20 cellular contexts compared by ENCODE assay signal in the genomic region with DNA sequence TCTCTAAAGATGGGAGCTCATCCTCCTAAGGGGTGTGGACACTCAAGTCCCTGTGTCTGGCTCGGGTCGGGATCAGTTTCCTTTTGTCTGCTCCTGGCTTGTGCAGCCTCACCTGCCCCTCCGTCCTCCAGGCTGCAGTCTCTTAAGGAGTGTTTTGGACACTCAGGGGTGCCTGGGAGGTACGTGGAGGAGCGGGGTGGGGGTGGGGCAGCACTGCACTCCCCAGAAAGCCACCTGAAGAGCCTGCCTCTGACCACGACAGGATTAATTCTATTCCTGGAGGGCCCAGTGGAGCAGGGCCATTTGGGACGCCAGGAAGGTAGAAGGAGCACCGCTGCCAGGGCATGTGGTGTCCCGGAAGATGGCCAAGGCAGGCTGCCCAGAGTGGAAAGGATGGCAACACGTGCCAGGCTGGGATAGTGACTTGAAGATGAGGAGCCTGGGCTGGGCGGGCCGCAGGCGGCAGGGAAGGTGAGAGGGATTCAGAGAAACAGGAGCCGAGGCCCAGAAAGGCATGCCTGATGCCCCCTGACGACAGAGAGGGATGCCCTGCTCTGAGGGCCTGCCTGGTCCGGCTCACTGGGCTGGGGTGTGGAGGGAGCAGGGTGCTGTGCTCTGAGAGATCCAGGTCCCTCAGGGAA. TPM values are rescaled to one million over a fixed set of nuclear protein-coding genes. Genes with fewer than 3 reads are reported as not detected.
DNase-seq lines count a peak whose midpoint lies in the region; ATAC-seq and TF ChIP-seq lines count a peak whose summit lies in the region.
"Had no signal": no experiment of that assay in that cellular context is flagged by ENCODE, and none has a peak within 500 bp of the region (broad histone marks: within the 10 kb centered on the region; RNA-seq: fewer than 3 reads in every experiment).

No MANE protein-coding gene starts in this region.

- H3K36me3 ChIP-seq in mammary epithelial cell (ENCODE audit: insufficient read depth, low read length): no peaks in the 10 kb centered on the region
- H3K36me3 ChIP-seq in mucosa of descending colon (ENCODE audit: low read depth): no peaks in the 10 kb centered on the region
- H3K36me3 ChIP-seq: pancreas had no signal

- H3K27ac ChIP-seq in mammary epithelial cell (ENCODE audit: insufficient read depth, low read depth, low read length) (no peak overlapping the region), dorsolateral prefrontal cortex (no peak overlapping the region)
- H3K27ac ChIP-seq: pancreas had no signal

- no peak for ATAC-seq in mucosa of descending colon
- ATAC-seq in activated CD8-positive, alpha-beta T cell treated with anti-CD3 and anti-CD28 coated beads for 36 hours: no peak
- no peak for ATAC-seq in GM18861 (IDR thresholded peaks at IDR 0.05; ENCODE audit: unreplicated experiment)
- no peak for ATAC-seq in GM19395 (IDR thresholded peaks at IDR 0.05; ENCODE audit: unreplicated experiment)
- ATAC-seq: A549; effector memory CD8-positive, alpha-beta T cell; K562; pancreas; stimulated activated naive B cell treated with anti-CD40 and anti-IgM and Interleukin-4, amounts not matched to agents 10 μg/mL and 1 μg/mL and 100 μg/mL, for 72 hours had no signal

- H3K4me3 ChIP-seq in mammary epithelial cell (replicated peaks in 1 of 3; ENCODE audit: insufficient read depth in 1 of 3, low read depth in 2 of 3, low read length in 3 of 3) (no peak overlapping the region), dorsolateral prefrontal cortex (no peak overlapping the region), mucosa of descending colon (no peak overlapping the region)
- H3K4me3 ChIP-seq: A549, K562, pancreas had no signal

- H3K4me3 Mint-ChIP-seq in MCF 10A (ENCODE audit: unreplicated experiment): no peak overlapping the region
- no peak overlapping the region for H3K4me3 Mint-ChIP-seq in activated CD8-positive, alpha-beta T cell treated with anti-CD3 and anti-CD28 coated beads for 36 hours
- H3K4me3 Mint-ChIP-seq: activated naive CD8-positive, alpha-beta T cell; CD4-positive, alpha-beta T cell; stimulated activated naive B cell treated with anti-CD40 and anti-IgM and Interleukin-4, amounts not matched to agents 10 μg/mL and 1 μg/mL and 100 μg/mL, for 72 hours; type B pancreatic cell had no signal

- dilution Hi-C loops in mammary epithelial cell (cut with HindIII; ENCODE audit: low sequenced_read_pairs): no loop called here

- no peaks in the 10 kb centered on the region for H3K79me2 ChIP-seq in mammary epithelial cell (ENCODE audit: insufficient read depth, low read length)

- intact Hi-C loops in mammary epithelial cell (cut with micrococcal nuclease): no loop called here
- intact Hi-C loops in MCF 10A (cut with micrococcal nuclease): no loop called here
- intact Hi-C loops in dorsolateral prefrontal cortex (cut with DNase I): no loop called here
- intact Hi-C loops in mucosa of descending colon (cut with DNase I, micrococcal nuclease): no loop called here
- intact Hi-C loops in activated CD8-positive, alpha-beta T cell treated with anti-CD3 and anti-CD28 coated beads for 36 hours (cut with micrococcal nuclease): no loop called here

- no peaks in the 10 kb centered on the region for H3K4me1 ChIP-seq in mammary epithelial cell (ENCODE audit: insufficient read depth, low read length)
- H3K4me1 ChIP-seq in mucosa of descending colon (ENCODE audit: low read depth): no peaks in the 10 kb centered on the region
- H3K4me1 ChIP-seq: pancreas had no signal

- DNase-seq in mammary epithelial cell: no peak
- no peak for DNase-seq in MCF 10A (ENCODE audit: unreplicated experiment)
- DNase-seq in dorsolateral prefrontal cortex: peak in 6 of 10 donors; percentile 18 to 89 (median 38)
- DNase-seq in mucosa of descending colon: peak in 2 of 3 donors; percentile 22 to 48
- DNase-seq in activated CD8-positive, alpha-beta T cell treated with anti-CD3 and anti-CD28 coated beads for 36 hours: no peak
- DNase-seq in D341Med (ENCODE audit: low spot score): no peak
- DNase-seq: effector memory CD8-positive, alpha-beta T cell; kidney glomerular epithelial cell; SIG-M5; stimulated activated naive B cell treated with anti-CD40 and anti-IgM and Interleukin-4, amounts not matched to agents 10 μg/mL and 1 μg/mL and 100 μg/mL, for 72 hours had no signal

- no peaks in the 10 kb centered on the region for H4K20me1 ChIP-seq in mammary epithelial cell (ENCODE audit: insufficient read depth, low read length)

- H3K9me3 ChIP-seq in mammary epithelial cell (replicated peaks; ENCODE audit: insufficient read depth, low read length): no peaks in the 10 kb centered on the region
- no peaks in the 10 kb centered on the region for H3K9me3 ChIP-seq in mucosa of descending colon
- H3K9me3 ChIP-seq: A549, pancreas had no signal

- POLR2A ChIA-PET in MCF 10A (lab: Yijun Ruan, JAX): no interaction called here
- POLR2A ChIA-PET in activated CD8-positive, alpha-beta T cell treated with anti-CD3 and anti-CD28 coated beads for 36 hours (lab: Charles Lee): no interaction called here

- H3K27ac Mint-ChIP-seq in MCF 10A (ENCODE audit: low read depth, unreplicated experiment): no peak overlapping the region
- no peak overlapping the region for H3K27ac Mint-ChIP-seq in activated CD8-positive, alpha-beta T cell treated with anti-CD3 and anti-CD28 coated beads for 36 hours
- H3K27ac Mint-ChIP-seq: type B pancreatic cell had no signal

- BruUV-seq in mammary epithelial cell (replicated peaks; lab: Mats Ljungman, UMichigan) (no TSS peak), MCF 10A (replicated peaks; lab: Mats Ljungman, UMichigan) (no TSS peak)

- TF ChIP-seq CTCF in mammary epithelial cell (conservative IDR thresholded peaks at IDR 0.05 in 1 of 2, IDR thresholded peaks at IDR 0.05 in 1 of 2; ENCODE audit: extremely low read depth in 1 of 2, insufficient read depth in 1 of 2, low read depth in 1 of 2, low read length in 2 of 2) (no peak), MCF 10A (IDR thresholded peaks at IDR 0.05; ENCODE audit: unreplicated experiment) (no peak), dorsolateral prefrontal cortex (IDR thresholded peaks at IDR 0.05 in 54 of 56, conservative IDR thresholded peaks at IDR 0.05 in 2 of 56; ENCODE audit: low read depth in 1 of 56, partially characterized antibody in 56 of 56) (no peak), mucosa of descending colon (IDR thresholded peaks at IDR 0.05) (no peak)
- no peak for TF ChIP-seq CTCF in activated CD8-positive, alpha-beta T cell treated with anti-CD3 and anti-CD28 coated beads for 36 hours (IDR thresholded peaks at IDR 0.05)

- no peaks in the 10 kb centered on the region for H3K27me3 Mint-ChIP-seq in MCF 10A (ENCODE audit: insufficient read depth, unreplicated experiment)
- no peaks in the 10 kb centered on the region for H3K27me3 Mint-ChIP-seq in activated CD8-positive, alpha-beta T cell treated with anti-CD3 and anti-CD28 coated beads for 36 hours
- H3K27me3 Mint-ChIP-seq: activated naive CD8-positive, alpha-beta T cell; CD4-positive, alpha-beta T cell had no signal

- H3K9ac ChIP-seq in mammary epithelial cell (ENCODE audit: insufficient read depth, low read length): no peak overlapping the region

- peaks cover 7% of the 10 kb centered on the region for H3K9me3 Mint-ChIP-seq in MCF 10A (ENCODE audit: unreplicated experiment)
- no peaks in the 10 kb centered on the region for H3K9me3 Mint-ChIP-seq in activated CD8-positive, alpha-beta T cell treated with anti-CD3 and anti-CD28 coated beads for 36 hours
- H3K9me3 Mint-ChIP-seq: CD4-positive, alpha-beta T cell had no signal

- peak overlapping the region; percentile 80 for H2AFZ ChIP-seq in mammary epithelial cell (ENCODE audit: low read depth, low read length)

- WGBS in mammary epithelial cell (ENCODE audit: low coverage, missing lambda C conversion rate): 92% methylated on average over 9 of the region's 16 CpGs

- H3K27me3 ChIP-seq in mammary epithelial cell (ENCODE audit: insufficient read depth, low read length) (no peaks in the 10 kb centered on the region), dorsolateral prefrontal cortex (no peaks in the 10 kb centered on the region)
- H3K27me3 ChIP-seq: pancreas had no signal

- H3K4me2 ChIP-seq in mammary epithelial cell (ENCODE audit: insufficient read depth, low read depth, low read length): no peak overlapping the region

- H3K36me3 Mint-ChIP-seq in MCF 10A (ENCODE audit: insufficient read depth, unreplicated experiment): no peaks in the 10 kb centered on the region
- H3K36me3 Mint-ChIP-seq in activated CD8-positive, alpha-beta T cell treated with anti-CD3 and anti-CD28 coated beads for 36 hours (ENCODE audit: low read depth): no peaks in the 10 kb centered on the region
- H3K36me3 Mint-ChIP-seq: activated naive CD8-positive, alpha-beta T cell; stimulated activated naive B cell treated with anti-CD40 and anti-IgM and Interleukin-4, amounts not matched to agents 10 μg/mL and 1 μg/mL and 100 μg/mL, for 72 hours; type B pancreatic cell had no signal

- H3K4me1 Mint-ChIP-seq in MCF 10A (ENCODE audit: insufficient read depth, unreplicated experiment): no peaks in the 10 kb centered on the region
- peaks cover 11% of the 10 kb centered on the region for H3K4me1 Mint-ChIP-seq in activated CD8-positive, alpha-beta T cell treated with anti-CD3 and anti-CD28 coated beads for 36 hours (ENCODE audit: low read depth)

- CTCF ChIA-PET in mammary epithelial cell (lab: Charles Lee; ENCODE audit: low non-redundant PET): no interaction called here
- CTCF ChIA-PET in MCF 10A (lab: Yijun Ruan, JAX): interaction anchor here (0.6 to 2.1 kb wide), 2 partner anchors 134 to 141 kb away, joined by 3 to 17 read pairs; no protein-coding TSS in a partner anchor
- CTCF ChIA-PET in activated CD8-positive, alpha-beta T cell treated with anti-CD3 and anti-CD28 coated beads for 36 hours (lab: Charles Lee): interaction anchor here (1.3 kb wide), 1 partner anchor 10 kb away, joined by 3 read pairs; no protein-coding TSS in a partner anchor

- in situ Hi-C loops in mammary epithelial cell (cut with MboI; ENCODE audit: low sequenced_read_pairs in 2 of 2): loop anchor here in 1 of 2 donors (10.0 kb wide), 1 partner anchor 229 kb away; no protein-coding TSS in a partner anchor

RNA-seq across cellular contexts. Expression of a gene that starts 14.8 kb away (rescaled TPM):
- not detected for total RNA-seq in mammary epithelial cell
- polyA plus RNA-seq in mammary epithelial cell: not detected
- not detected for polyA minus RNA-seq in mammary epithelial cell
- total RNA-seq in MCF 10A (2022): not detected in 2 replicates
- 10 to 100 TPM in 119 of 120 experiments, 1 to 10 TPM in 1; 8.0 to 46.0 (median 27.9) TPM for total RNA-seq in dorsolateral prefrontal cortex
- not detected for total RNA-seq in mucosa of descending colon
- not detected for total RNA-seq in activated CD8-positive, alpha-beta T cell treated with anti-CD3 and anti-CD28 coated beads for 36 hours
- total RNA-seq: Daoy, fibroblast of lung, K562, pancreas had no signal
- polyA plus RNA-seq: A549, fibroblast of lung, pancreas had no signal

Comparison
In these comparisons a context has a peak if more than half of its experiments do, and no peak if none do; other contexts are left out.
1. DNase-seq: peak in dorsolateral prefrontal cortex (6 of 10) and mucosa of descending colon (2 of 3); none in mammary epithelial cell (single experiment), MCF 10A (single experiment), activated CD8-positive, alpha-beta T cell treated with anti-CD3 and anti-CD28 coated beads for 36 hours (single experiment) and D341Med (single experiment).